ENCODE assay signal across 1 cellular context in genomic region chr6:43628392-43629103, GRCh38.
TF ChIP-seq lines count a peak whose summit lies in the region.

No MANE protein-coding gene starts in this region.

TF ChIP-seq in K562, 482 proteins besides CTCF, POLR2A, EP300 and RAD21 (continued from another document and continues in another):
- peak; percentile 68 for TF ChIP-seq BHLHE40 (IDR thresholded peaks at IDR 0.05; ENCODE audit: low read length)
- peak; percentile 74; the same call in 1 of the 2 replicates for TF ChIP-seq ZNF717 (CRISPR knock-in tag; IDR thresholded peaks at IDR 0.05)
- TF ChIP-seq SETDB1 (IDR thresholded peaks at IDR 0.05; ENCODE audit: low read length), result no peak
- 0 out of 2 replicates have a peak, but pooled peaks have one; percentile 21 for TF ChIP-seq TAL1 (IDR thresholded peaks at IDR 0.05)
- 0 out of 2 replicates have a peak, but pooled peaks have one; percentile 65 for TF ChIP-seq FOXO4 (CRISPR knock-in tag; IDR thresholded peaks at IDR 0.05)
- TF ChIP-seq HES1 (IDR thresholded peaks at IDR 0.05; ENCODE audit: low read depth), result peak; percentile 30; the same call in 1 of the 2 replicates
- 0 out of 2 replicates have a peak, but pooled peaks have one; percentile 15 for TF ChIP-seq ZBTB12 (CRISPR knock-in tag; IDR thresholded peaks at IDR 0.05)
- peak; percentile 81; the same call in 1 of the 2 replicates for TF ChIP-seq ZFPM2 (CRISPR knock-in tag; IDR thresholded peaks at IDR 0.05)
- TF ChIP-seq GABPB1 (CRISPR knock-in tag; IDR thresholded peaks at IDR 0.05), result peak; percentile 27; the same call in 1 of the 2 replicates
- no peak for TF ChIP-seq KLF10 (CRISPR knock-in tag; IDR thresholded peaks at IDR 0.05)
- TF ChIP-seq ZNF655 (CRISPR knock-in tag; IDR thresholded peaks at IDR 0.05), result no peak
- peak in 1 of 2 experiments; percentile 81; a peak in 2 of 4 replicates for TF ChIP-seq HDAC1 (IDR thresholded peaks at IDR 0.05)
- TF ChIP-seq BACH1 (tag; IDR thresholded peaks at IDR 0.05), result no peak
- peak; percentile 11; the same call in 1 of the 2 replicates for TF ChIP-seq ATF7 (IDR thresholded peaks at IDR 0.05)
- peak; percentile 55; the same call in 1 of the 2 replicates for TF ChIP-seq GABPB2 (CRISPR knock-in tag; conservative IDR thresholded peaks at IDR 0.05)
- 0 out of 2 replicates have a peak, but pooled peaks have one; percentile 57 for TF ChIP-seq ZNF197 (CRISPR knock-in tag; IDR thresholded peaks at IDR 0.05; ENCODE audit: low read depth)
- TF ChIP-seq THAP7 (CRISPR knock-in tag; IDR thresholded peaks at IDR 0.05), result 0 out of 2 replicates have a peak, but pooled peaks have one; percentile 65
- peak; percentile 77 for TF ChIP-seq MTA3 (IDR thresholded peaks at IDR 0.05; ENCODE audit: borderline replicate concordance)
- peak; percentile 39; the same call in 1 of the 2 replicates for TF ChIP-seq SPI1 (IDR thresholded peaks at IDR 0.05; ENCODE audit: borderline replicate concordance, low read depth, low read length)
- TF ChIP-seq ZNF561 (CRISPR knock-in tag; conservative IDR thresholded peaks at IDR 0.05), result peak; percentile 19; the same call in 1 of the 2 replicates
- TF ChIP-seq SMARCC2 (IDR thresholded peaks at IDR 0.05; ENCODE audit: low read depth), result peak; percentile 39; the same call in 1 of the 2 replicates
- no peak for TF ChIP-seq SNAPC5 (CRISPR knock-in tag; IDR thresholded peaks at IDR 0.05)
- TF ChIP-seq ILF3 (IDR thresholded peaks at IDR 0.05; ENCODE audit: borderline replicate concordance), result no peak
- TF ChIP-seq ZBTB40 (IDR thresholded peaks at IDR 0.05), result peak; percentile 65
- peak; percentile 45; the same call in 1 of the 2 replicates for TF ChIP-seq ZBTB40 (CRISPR knock-in tag; IDR thresholded peaks at IDR 0.05)
- TF ChIP-seq NFIC (IDR thresholded peaks at IDR 0.05), result peak; percentile 59
- TF ChIP-seq BCOR (IDR thresholded peaks at IDR 0.05), result no peak; the same call in 1 of the 2 replicates
- peak; percentile 78 for TF ChIP-seq SMARCA4 (IDR thresholded peaks at IDR 0.05)
- no peak for TF ChIP-seq BMI1 (IDR thresholded peaks at IDR 0.05; ENCODE audit: low read length)
- peak; percentile 93; the same call in 1 of the 2 replicates for TF ChIP-seq ZBTB9 (CRISPR knock-in tag; IDR thresholded peaks at IDR 0.05)
- peak; percentile 81; the same call in 1 of the 2 replicates for TF ChIP-seq PATZ1 (CRISPR knock-in tag; IDR thresholded peaks at IDR 0.05; ENCODE audit: borderline replicate concordance)
- 0 out of 2 replicates have a peak, but pooled peaks have one; percentile 6 for TF ChIP-seq ATF4 (CRISPR knock-in tag; IDR thresholded peaks at IDR 0.05)
- peak; percentile 99 for TF ChIP-seq ZNF263 (CRISPR knock-in tag; IDR thresholded peaks at IDR 0.05; ENCODE audit: borderline replicate concordance)
- TF ChIP-seq ASH1L (IDR thresholded peaks at IDR 0.05; ENCODE audit: borderline replicate concordance, low read depth, partially characterized antibody), result peak; percentile 41
- TF ChIP-seq TCFL5 (CRISPR knock-in tag; conservative IDR thresholded peaks at IDR 0.05), result no peak; the same call in 1 of the 2 replicates
- no peak for TF ChIP-seq ZNF134 (CRISPR knock-in tag; conservative IDR thresholded peaks at IDR 0.05)
- TF ChIP-seq PTRF (tag; IDR thresholded peaks at IDR 0.05), result no peak
- no peak for TF ChIP-seq DIDO1 (tag; IDR thresholded peaks at IDR 0.05; ENCODE audit: low read depth)
- TF ChIP-seq HNRNPUL1 (IDR thresholded peaks at IDR 0.05; ENCODE audit: low read length), result no peak
- TF ChIP-seq NFXL1 (CRISPR knock-in tag; IDR thresholded peaks at IDR 0.05), result 0 out of 2 replicates have a peak, but pooled peaks have one; percentile 11
- TF ChIP-seq PHF8 (IDR thresholded peaks at IDR 0.05; ENCODE audit: borderline replicate concordance, low read length), result peak; percentile 43; the same call in 1 of the 2 replicates
- TF ChIP-seq EP400 (IDR thresholded peaks at IDR 0.05), result no peak
- TF ChIP-seq HDAC2 (IDR thresholded peaks at IDR 0.05), result peak; percentile 84; the same call in 1 of the 2 replicates
- peak; percentile 7; the same call in 1 of the 2 replicates for TF ChIP-seq SMAD3 (CRISPR knock-in tag; conservative IDR thresholded peaks at IDR 0.05)
- TF ChIP-seq ZNF41 (CRISPR knock-in tag; conservative IDR thresholded peaks at IDR 0.05), result peak; percentile 9; the same call in 1 of the 2 replicates
- TF ChIP-seq SIN3A (IDR thresholded peaks at IDR 0.05; ENCODE audit: borderline replicate concordance in 2 of 2, control insufficient read depth in 1 of 2, low read depth in 2 of 2, low read length in 2 of 2), result peak; percentile 55 to 61; a peak in 2 of 4 replicates
- 0 out of 2 replicates have a peak, but pooled peaks have one; percentile 44 for TF ChIP-seq TRIM28 (IDR thresholded peaks at IDR 0.05)
